ENCODE assay signal across 20 cellular contexts in the genomic region with DNA sequence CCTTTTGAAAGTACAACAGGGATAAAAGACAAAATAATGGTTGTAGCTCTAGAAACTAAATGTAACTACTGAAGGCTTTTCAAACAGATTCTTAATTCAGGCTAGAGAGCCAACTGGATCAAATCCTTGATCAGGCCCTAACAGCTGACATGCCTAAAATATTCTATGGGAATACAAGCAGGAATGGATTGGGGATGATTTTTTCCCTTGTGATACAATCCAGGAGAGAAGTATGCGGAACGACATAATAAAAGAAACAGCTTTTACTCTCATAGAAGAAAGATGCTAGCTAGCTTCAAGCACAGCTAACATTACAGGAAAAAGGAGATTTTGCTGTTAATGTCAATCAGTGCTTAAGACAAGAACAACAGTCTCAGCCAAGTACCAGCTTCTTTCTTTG. TPM values are rescaled to one million over a fixed set of nuclear protein-coding genes. Genes with fewer than 3 reads are reported as not detected.
DNase-seq lines count a peak whose midpoint lies in the region; ATAC-seq and TF ChIP-seq lines count a peak whose summit lies in the region.
"Had no signal": no experiment of that assay in that cellular context is flagged by ENCODE, and none has a peak within 500 bp of the region (broad histone marks: within the 10 kb centered on the region; RNA-seq: fewer than 3 reads in every experiment).

No MANE protein-coding gene starts in this region.

- H3K4me1 ChIP-seq in SK-N-SH (ENCODE audit: control insufficient read depth in 1 of 2, insufficient read depth in 2 of 2, low read depth in 1 of 2, low read length in 1 of 2) (peaks cover 9 to 23% of the 10 kb centered on the region in 2 experiments; a peak in 3 of 4 replicates), thyroid gland (peaks cover 37 to 51% of the 10 kb centered on the region in 2 donors)
- H3K4me1 ChIP-seq: BE2C had no signal

- H3K79me2 ChIP-seq in SK-N-SH (ENCODE audit: insufficient read depth), result peaks cover 59% of the 10 kb centered on the region

- POLR2A ChIA-PET in SK-N-SH (lab: Yijun Ruan, JAX) (no interaction called here), RWPE1 (lab: Yijun Ruan, JAX; ENCODE audit: low non-redundant PET) (no interaction called here)

- H3K36me3 ChIP-seq in SK-N-SH (replicated peaks in 1 of 2; ENCODE audit: control insufficient read depth in 1 of 2, insufficient read depth in 2 of 2, low read length in 1 of 2) (peaks cover 7 to 21% of the 10 kb centered on the region in 2 experiments), thyroid gland (no peaks in the 10 kb centered on the region)
- H3K36me3 ChIP-seq: BE2C had no signal

- no peaks in the 10 kb centered on the region for H3K9me2 ChIP-seq in SK-N-SH

- peaks cover 42% of the 10 kb centered on the region for H3K36me3 Mint-ChIP-seq in nephron (ENCODE audit: low read depth)

- H3K4me3 ChIP-seq in SK-N-SH (ENCODE audit: low read depth in 2 of 2, low read length in 1 of 2) (no peak overlapping the region), coronary artery (no peak overlapping the region), thyroid gland (replicated peaks in 1 of 3) (no peak overlapping the region)
- H3K4me3 ChIP-seq: MG63 had no signal

- H3K4me3 Mint-ChIP-seq in nephron, result peak overlapping the region in 2 of 3 experiments; percentile 69 to 80
- H3K4me3 Mint-ChIP-seq: CD4-positive, alpha-beta T cell had no signal

- peak overlapping the region; percentile 50 to 92 (median 85) for H3K27ac Mint-ChIP-seq in nephron
- H3K27ac Mint-ChIP-seq: CD4-positive, alpha-beta T cell had no signal

- H3F3A ChIP-seq in SK-N-SH (replicated peaks; ENCODE audit: insufficient read depth), result peaks cover 10% of the 10 kb centered on the region

- TF ChIP-seq CTCF in SK-N-SH (IDR thresholded peaks at IDR 0.05) (no peak), coronary artery (IDR thresholded peaks at IDR 0.05) (no peak), nephron (IDR thresholded peaks at IDR 0.05; ENCODE audit: unreplicated experiment in 3 of 3) (no peak), thyroid gland (IDR thresholded peaks at IDR 0.05) (no peak), RWPE1 (conservative IDR thresholded peaks at IDR 0.05; ENCODE audit: low read depth) (no peak)

- no peak overlapping the region for H2AFZ ChIP-seq in SK-N-SH (ENCODE audit: low read depth)

- no peak overlapping the region for H3K4me2 ChIP-seq in SK-N-SH

- no peak for TF ChIP-seq RAD21 in SK-N-SH (IDR thresholded peaks at IDR 0.05; ENCODE audit: low read length)

- 98% methylated on average over 2 of the region's 2 CpGs for WGBS in SK-N-SH (ENCODE audit: low lambda C conversion rate)
- 72 to 73% methylated on average over 2 of the region's 2 CpGs for WGBS in thyroid gland, 2 donors

- DNase-seq in SK-N-SH (no peak), coronary artery (ENCODE audit: low spot score) (no peak), thyroid gland (no peak), LoVo (ENCODE audit: low spot score) (no peak), RWPE1 (ENCODE audit: low spot score) (no peak)
- DNase-seq in stimulated activated CD4-positive, alpha-beta T cell treated with anti-CD3 and anti-CD28 coated beads, Interleukin-2, amount 100 ng/mL, for 24 hours, result no peak
- DNase-seq: BE2C; Calu3; CD4-positive, alpha-beta T cell; DMS53; MG63; NCI-H1092; NCI-H146; NCI-H2081; NCI-H510A treated with DMSO at 0.1 percent for 48 hours; Right ventricle myocardium superior had no signal

- TF ChIP-seq EP300 in SK-N-SH (IDR thresholded peaks at IDR 0.05; ENCODE audit: borderline replicate concordance in 1 of 2, low read depth in 1 of 2, low read length in 1 of 2), result no peak

- no peaks in the 10 kb centered on the region for H3K9me3 Mint-ChIP-seq in nephron
- H3K9me3 Mint-ChIP-seq: CD4-positive, alpha-beta T cell had no signal

- intact Hi-C loops in thyroid gland (cut with DNase I), result no loop called here

- H3K9me3 ChIP-seq in SK-N-SH (no peaks in the 10 kb centered on the region), thyroid gland (no peaks in the 10 kb centered on the region)
- H3K9me3 ChIP-seq: BE2C, MG63 had no signal

- H3K27ac ChIP-seq in SK-N-SH (ENCODE audit: low read depth in 2 of 2, low read length in 1 of 2), result peak overlapping the region in 1 of 2 experiments; percentile 59; a peak in 1 of 4 replicates
- H3K27ac ChIP-seq in coronary artery, result peak overlapping the region; percentile 25 to 48
- peak overlapping the region in 2 of 3 donors; percentile 12 to 69 for H3K27ac ChIP-seq in thyroid gland
- no peak overlapping the region for H3K27ac ChIP-seq in RWPE1
- H3K27ac ChIP-seq: 22Rv1 had no signal

- CTCF ChIA-PET in SK-N-SH (lab: Yijun Ruan, JAX) (interaction anchor here (1.8 kb wide), 1 partner anchor 100 kb away, joined by 5 read pairs; no protein-coding TSS in a partner anchor), RWPE1 (lab: Yijun Ruan, JAX) (interaction anchor here (0.5 to 0.9 kb wide), 2 partner anchors 39 to 101 kb away, joined by 3 to 4 read pairs; no protein-coding TSS in a partner anchor)

- H3K4me1 Mint-ChIP-seq in nephron, result peaks cover 54% of the 10 kb centered on the region

- no peaks in the 10 kb centered on the region for H3K27me3 Mint-ChIP-seq in nephron (ENCODE audit: low read depth)
- H3K27me3 Mint-ChIP-seq: CD4-positive, alpha-beta T cell had no signal

- H4K20me1 ChIP-seq in SK-N-SH (ENCODE audit: insufficient read depth), result no peaks in the 10 kb centered on the region; the same call in 1 of the 2 replicates

- H3K27me3 ChIP-seq in SK-N-SH (ENCODE audit: insufficient read depth) (no peaks in the 10 kb centered on the region), thyroid gland (no peaks in the 10 kb centered on the region)
- H3K27me3 ChIP-seq: BE2C, MG63 had no signal

- H3K9ac ChIP-seq in SK-N-SH, result 0 out of 2 replicates have a peak overlapping the region, but pooled peaks have one; percentile 0

- no peak for ATAC-seq in SK-N-SH treated with all-trans-retinoic acid at 6 μM for 48 hours
- ATAC-seq: Panc1 had no signal

- no peak for TF ChIP-seq POLR2A in thyroid gland (IDR thresholded peaks at IDR 0.05)

TF ChIP-seq in SK-N-SH, 30 proteins besides CTCF, POLR2A, EP300 and RAD21 (continues in another document):
- TF ChIP-seq, protein P1, sequence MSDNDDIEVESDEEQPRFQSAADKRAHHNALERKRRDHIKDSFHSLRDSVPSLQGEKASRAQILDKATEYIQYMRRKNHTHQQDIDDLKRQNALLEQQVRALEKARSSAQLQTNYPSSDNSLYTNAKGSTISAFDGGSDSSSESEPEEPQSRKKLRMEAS (IDR thresholded peaks at IDR 0.05; ENCODE audit: low read depth), result no peak
- TF ChIP-seq, protein P2, sequence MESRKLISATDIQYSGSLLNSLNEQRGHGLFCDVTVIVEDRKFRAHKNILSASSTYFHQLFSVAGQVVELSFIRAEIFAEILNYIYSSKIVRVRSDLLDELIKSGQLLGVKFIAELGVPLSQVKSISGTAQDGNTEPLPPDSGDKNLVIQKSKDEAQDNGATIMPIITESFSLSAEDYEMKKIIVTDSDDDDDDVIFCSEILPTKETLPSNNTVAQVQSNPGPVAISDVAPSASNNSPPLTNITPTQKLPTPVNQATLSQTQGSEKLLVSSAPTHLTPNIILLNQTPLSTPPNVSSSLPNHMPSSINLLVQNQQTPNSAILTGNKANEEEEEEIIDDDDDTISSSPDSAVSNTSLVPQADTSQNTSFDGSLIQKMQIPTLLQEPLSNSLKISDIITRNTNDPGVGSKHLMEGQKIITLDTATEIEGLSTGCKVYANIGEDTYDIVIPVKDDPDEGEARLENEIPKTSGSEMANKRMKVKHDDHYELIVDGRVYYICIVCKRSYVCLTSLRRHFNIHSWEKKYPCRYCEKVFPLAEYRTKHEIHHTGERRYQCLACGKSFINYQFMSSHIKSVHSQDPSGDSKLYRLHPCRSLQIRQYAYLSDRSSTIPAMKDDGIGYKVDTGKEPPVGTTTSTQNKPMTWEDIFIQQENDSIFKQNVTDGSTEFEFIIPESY (IDR thresholded peaks at IDR 0.05; ENCODE audit: borderline replicate concordance, low read depth), result no peak
- TF ChIP-seq TEAD4 (IDR thresholded peaks at IDR 0.05; ENCODE audit: borderline replicate concordance, insufficient read depth), result no peak

TF ChIP-seq in SK-N-SH treated with all-trans-retinoic acid at 6 μM for 48 hours, 23 proteins besides CTCF, POLR2A, EP300 and RAD21:
- TF ChIP-seq BACH2 (CRISPR knock-in tag; IDR thresholded peaks at IDR 0.05; ENCODE audit: borderline replicate concordance), result no peak
- no peak for TF ChIP-seq ZFP3 (CRISPR knock-in tag; IDR thresholded peaks at IDR 0.05)
- TF ChIP-seq PPARA (CRISPR knock-in tag; IDR thresholded peaks at IDR 0.05; ENCODE audit: borderline replicate concordance), result no peak
TF ChIP-seq in SK-N-SH treated with all-trans-retinoic acid at 6 μM for 48 hours: peak in this region for 0.

RNA-seq across cellular contexts. Expression of gene NT5C2, which starts 49.0 kb away (rescaled TPM):
- polyA plus RNA-seq in SK-N-SH (2012; rRNA removed), result 29.6 and 45.4 TPM in 2 replicates
- polyA plus RNA-seq in SK-N-SH (2012; cell fraction: cytosol; rRNA removed), result 42.8 and 47.5 TPM in 2 replicates
- polyA plus RNA-seq in SK-N-SH (2012; cell fraction: nucleus; rRNA removed), result 21.0 and 39.8 TPM in 2 replicates
- total RNA-seq in thyroid gland, result 100 to 1,000 TPM; 194 to 238 (median 214) TPM
